Comparison of ENCODE assay signal across 35 cellular contexts in genomic region chr1:72757843-72758242, GRCh38.
"Had no signal": no experiment of that assay in that cellular context is flagged by ENCODE, and none has a peak within 500 bp of the region (broad histone marks: within the 10 kb centered on the region; RNA-seq: fewer than 3 reads in every experiment).

No MANE protein-coding gene starts in this region.

- DNase-seq: Kasumi-1, MG63, MM.1S, MV-4-11, NCI-H1048, NCI-H1092, NCI-H1092 treated with DMSO at 0.1 percent for 48 hours, NCI-H1105, NCI-H1105 treated with DMSO at 0.1 percent for 48 hours, NCI-H1417, NCI-H1417 treated with DMSO at 0.1 percent for 48 hours, NCI-H1436, NCI-H1436 treated with DMSO at 0.1 percent for 48 hours, NCI-H146, NCI-H1694, NCI-H1694 treated with DMSO at 0.1 percent for 48 hours, NCI-H187, NCI-H187 treated with DMSO at 0.1 percent for 48 hours, NCI-H1930, NCI-H2029, NCI-H2029 treated with DMSO at 0.1 percent for 48 hours, NCI-H2081, NCI-H2081 treated with DMSO at 0.1 percent for 48 hours, NCI-H2171, NCI-H2171 treated with DMSO at 0.1 percent for 48 hours, NCI-H2227 treated with DMSO at 0.1 percent for 48 hours, NCI-H226, NCI-H345, NCI-H446, NCI-H446 treated with DMSO at 0.1 percent for 48 hours, NCI-H510A, NCI-H510A treated with DMSO at 0.1 percent for 48 hours, NCI-H524, NCI-H524 treated with DMSO at 0.1 percent for 48 hours, NCI-H526 had no signal

- H3K9me3 ChIP-seq: MG63 had no signal

- H3K4me3 ChIP-seq: MG63 had no signal

- H3K27me3 ChIP-seq: MG63 had no signal

- H3K36me3 ChIP-seq: MG63 had no signal
